In the genomic region with DNA sequence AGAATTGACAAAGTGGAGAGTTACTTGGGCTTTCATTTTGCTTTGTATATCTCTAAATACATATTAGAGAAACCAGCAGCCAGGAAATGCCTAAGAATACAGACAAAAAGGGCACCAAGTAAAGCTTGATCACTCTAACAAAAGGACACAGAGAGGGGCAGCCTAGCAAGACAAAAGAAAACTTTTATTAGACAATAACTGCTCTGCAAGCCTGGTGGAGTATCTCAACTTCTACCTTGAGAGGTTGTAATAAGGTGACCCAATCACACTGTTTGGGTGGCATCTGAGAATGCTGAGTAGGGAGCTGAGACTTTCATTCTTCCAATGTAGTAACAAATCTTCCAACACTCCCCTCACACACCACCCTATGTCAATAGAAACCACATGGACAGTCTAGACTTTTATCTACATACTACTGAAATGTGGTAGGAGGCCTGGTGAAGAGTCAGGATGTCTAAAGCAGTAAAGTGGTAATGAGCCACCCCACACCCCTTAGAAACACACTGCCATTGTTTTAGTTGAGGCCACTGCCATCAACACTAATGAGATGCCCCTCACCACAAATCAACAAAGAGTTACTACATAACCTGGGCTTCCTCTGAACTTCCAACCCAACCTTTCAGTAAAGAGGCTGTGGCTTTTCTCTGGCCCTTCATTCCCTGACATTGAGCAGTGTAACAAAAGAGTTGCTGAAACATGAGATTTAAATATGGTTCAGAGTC, we compare ENCODE assay signal across 28 cellular contexts.
"Had no signal": no experiment of that assay in that cellular context is flagged by ENCODE, and none has a peak within 500 bp of the region (broad histone marks: within the 10 kb centered on the region; RNA-seq: fewer than 3 reads in every experiment).

No MANE protein-coding gene starts in this region.

- H3K4me1 ChIP-seq: left lung, right atrium auricular region, right lobe of liver, stomach, testis, thyroid gland, transverse colon, upper lobe of right lung had no signal

- H3K36me3 Mint-ChIP-seq: immature natural killer cell; mesothelial cell of epicardium; naive B cell; natural killer cell; neural progenitor cell; stimulated activated memory B cell treated with anti-CD40 and anti-IgM and Interleukin-4, amounts not matched to agents 10 μg/mL and 1 μg/mL and 100 μg/mL, for 72 hours had no signal

- H3K4me2 ChIP-seq: neural progenitor cell, smooth muscle cell had no signal

- H3K4me3 ChIP-seq: left lung, lung, neural progenitor cell, ovary, right atrium auricular region, right lobe of liver, smooth muscle cell, stomach, testis, thyroid gland, transverse colon, upper lobe of right lung had no signal

- H3K9me3 Mint-ChIP-seq: mesothelial cell of epicardium; nephron progenitor cell; neural progenitor cell; stimulated activated memory B cell treated with anti-CD40 and anti-IgM and Interleukin-4, amounts not matched to agents 10 μg/mL and 1 μg/mL and 100 μg/mL, for 72 hours had no signal

- H3K36me3 ChIP-seq: left lung, neural progenitor cell, ovary, right atrium auricular region, right lobe of liver, stomach, thyroid gland, transverse colon, upper lobe of right lung had no signal

- DNase-seq: hippocampal formation; immature natural killer cell; kidney; left colon; left lung; mesendoderm; naive B cell; natural killer cell; nephron progenitor cell; ovary; right lobe of liver; stimulated activated CD4-positive, alpha-beta T cell treated with anti-CD3 and anti-CD28 coated beads, Interleukin-1b, Interleukin-23, amount 100 ng/mL, for 48 hours; stimulated activated CD4-positive, alpha-beta T cell treated with anti-CD3 and anti-CD28 coated beads, Interleukin-2, amount 100 ng/mL, for 48 hours; stimulated activated CD4-positive, alpha-beta T cell treated with anti-CD3 and anti-CD28 coated beads, Interleukin-4, amount 100 ng/mL, for 4 hours; stimulated activated CD8-positive, alpha-beta memory T cell treated with anti-CD3 and anti-CD28 coated beads, Interleukin-4, amount 100 ng/mL, for 48 hours; stimulated activated naive CD4-positive, alpha-beta T cell treated with Interleukin-2 at 50 U/mL for 16 hours; stomach; testis; thyroid gland; transverse colon; upper lobe of right lung had no signal

- ATAC-seq: left colon; left lung; natural killer cell; right lobe of liver; stimulated activated memory B cell treated with anti-CD40 and anti-IgM and Interleukin-4, amounts not matched to agents 10 μg/mL and 1 μg/mL and 100 μg/mL, for 72 hours; upper lobe of right lung had no signal

- H3K27me3 Mint-ChIP-seq: progenitor cell of endocrine pancreas; stimulated activated memory B cell treated with anti-CD40 and anti-IgM and Interleukin-4, amounts not matched to agents 10 μg/mL and 1 μg/mL and 100 μg/mL, for 72 hours had no signal

- H2AFZ ChIP-seq: neural progenitor cell had no signal

- H3K4me1 Mint-ChIP-seq: immature natural killer cell; mesothelial cell of epicardium; naive B cell; natural killer cell; nephron progenitor cell; neural progenitor cell; stimulated activated memory B cell treated with anti-CD40 and anti-IgM and Interleukin-4, amounts not matched to agents 10 μg/mL and 1 μg/mL and 100 μg/mL, for 72 hours had no signal

- H3K4me3 Mint-ChIP-seq: immature natural killer cell; mesothelial cell of epicardium; naive B cell; natural killer cell; nephron progenitor cell; neural progenitor cell; stimulated activated memory B cell treated with anti-CD40 and anti-IgM and Interleukin-4, amounts not matched to agents 10 μg/mL and 1 μg/mL and 100 μg/mL, for 72 hours had no signal

- H3K27ac Mint-ChIP-seq: immature natural killer cell; mesothelial cell of epicardium; natural killer cell; nephron progenitor cell; neural progenitor cell; progenitor cell of endocrine pancreas; stimulated activated memory B cell treated with anti-CD40 and anti-IgM and Interleukin-4, amounts not matched to agents 10 μg/mL and 1 μg/mL and 100 μg/mL, for 72 hours had no signal

- H3K9me3 ChIP-seq: left lung, ovary, right atrium auricular region, right lobe of liver, stomach, testis, thyroid gland, transverse colon, upper lobe of right lung had no signal

- H3K27me3 ChIP-seq: left lung, neural progenitor cell, ovary, right atrium auricular region, right lobe of liver, stomach, testis, thyroid gland, transverse colon, upper lobe of right lung had no signal

- H3K27ac ChIP-seq: left lung, neural progenitor cell, ovary, right atrium auricular region, right lobe of liver, stomach, testis, thyroid gland, transverse colon, upper lobe of right lung had no signal

- H3K9ac ChIP-seq: neural progenitor cell had no signal
